2 cellular contexts compared by ENCODE assay signal in genomic region chr12:103880299-103881142, GRCh38.
TF ChIP-seq lines count a peak whose summit lies in the region.

No MANE protein-coding gene starts in this region.

TF ChIP-seq in SK-N-SH, 30 proteins besides CTCF, POLR2A, EP300 and RAD21 (continued from another document):
- TF ChIP-seq ZBTB33 (IDR thresholded peaks at IDR 0.05; ENCODE audit: borderline replicate concordance, low read depth) = no peak

TF ChIP-seq in SK-N-SH treated with all-trans-retinoic acid at 6 μM for 48 hours, 23 proteins besides CTCF, POLR2A, EP300 and RAD21 (continued from another document):
- TF ChIP-seq PATZ1 (CRISPR knock-in tag; IDR thresholded peaks at IDR 0.05; ENCODE audit: borderline replicate concordance) (no peak), CREB5 (CRISPR knock-in tag; IDR thresholded peaks at IDR 0.05; ENCODE audit: low read depth) (no peak), GLIS3 (CRISPR knock-in tag; IDR thresholded peaks at IDR 0.05) (no peak), ZFP30 (CRISPR knock-in tag; IDR thresholded peaks at IDR 0.05) (no peak)
